In genomic region chr1:192660613-192661012, GRCh38 we compare ENCODE assay signal across 26 cellular contexts. TPM values are rescaled to one million over a fixed set of nuclear protein-coding genes. Genes with fewer than 3 reads are reported as not detected.
DNase-seq lines count a peak whose midpoint lies in the region; ATAC-seq and TF ChIP-seq lines count a peak whose summit lies in the region.
"Had no signal": no experiment of that assay in that cellular context is flagged by ENCODE, and none has a peak within 500 bp of the region (broad histone marks: within the 10 kb centered on the region; RNA-seq: fewer than 3 reads in every experiment).

No MANE protein-coding gene starts in this region.

- no peaks in the 10 kb centered on the region for H3K4me1 Mint-ChIP-seq in activated T-cell treated with anti-CD3 and anti-CD28 coated beads, Interleukin-2, amount 50 U/mL, for 4 hours (ENCODE audit: low read depth)
- peaks cover 15% of the 10 kb centered on the region for H3K4me1 Mint-ChIP-seq in activated T-cell treated with anti-CD3 and anti-CD28 coated beads, Interleukin-2, amount 50 U/mL, for 24 hours (ENCODE audit: low read depth)
- H3K4me1 Mint-ChIP-seq: B cell; CD4-positive, CD25-positive, alpha-beta regulatory T cell; GM23338 had no signal

- peak; percentile 51 to 70 for ATAC-seq in activated T-cell treated with anti-CD3 and anti-CD28 coated beads, Interleukin-2, amount 50 U/mL, for 4 hours
- ATAC-seq: GM23338 had no signal

- no peak overlapping the region for H3K27ac Mint-ChIP-seq in activated T-cell treated with anti-CD3 and anti-CD28 coated beads, Interleukin-2, amount 50 U/mL, for 24 hours
- H3K27ac Mint-ChIP-seq: B cell; CD4-positive, CD25-positive, alpha-beta regulatory T cell; GM23338 had no signal

- H3K4me3 Mint-ChIP-seq in activated T-cell treated with anti-CD3 and anti-CD28 coated beads, Interleukin-2, amount 50 U/mL, for 4 hours: no peak overlapping the region
- no peak overlapping the region for H3K4me3 Mint-ChIP-seq in activated T-cell treated with anti-CD3 and anti-CD28 coated beads, Interleukin-2, amount 50 U/mL, for 24 hours
- H3K4me3 Mint-ChIP-seq: B cell; CD4-positive, CD25-positive, alpha-beta regulatory T cell; GM23338 had no signal

- H3K9me3 Mint-ChIP-seq in activated T-cell treated with anti-CD3 and anti-CD28 coated beads, Interleukin-2, amount 50 U/mL, for 4 hours: no peaks in the 10 kb centered on the region
- H3K9me3 Mint-ChIP-seq in activated T-cell treated with anti-CD3 and anti-CD28 coated beads, Interleukin-2, amount 50 U/mL, for 24 hours: peaks cover 4% of the 10 kb centered on the region
- H3K9me3 Mint-ChIP-seq: GM23338 had no signal

- peaks cover 3% of the 10 kb centered on the region for H3K27me3 Mint-ChIP-seq in activated T-cell treated with anti-CD3 and anti-CD28 coated beads, Interleukin-2, amount 50 U/mL, for 4 hours (ENCODE audit: low read depth)
- peaks cover 17% of the 10 kb centered on the region for H3K27me3 Mint-ChIP-seq in activated T-cell treated with anti-CD3 and anti-CD28 coated beads, Interleukin-2, amount 50 U/mL, for 24 hours
- H3K27me3 Mint-ChIP-seq: B cell; CD4-positive, CD25-positive, alpha-beta regulatory T cell had no signal

- DNase-seq in activated T-cell treated with anti-CD3 and anti-CD28 coated beads, Interleukin-2, amount 50 U/mL, for 4 hours: no peak
- no peak for DNase-seq in activated T-cell treated with anti-CD3 and anti-CD28 coated beads, Interleukin-2, amount 50 U/mL, for 24 hours
- peak; percentile 16 for DNase-seq in AG08395 (ENCODE audit: low spot score)
- peak; percentile 5 for DNase-seq in GM03348 (ENCODE audit: low spot score)
- peak; percentile 4 for DNase-seq in fibroblast of villous mesenchyme (ENCODE audit: low read depth)
- DNase-seq in HUDEP-2 (lab: John Stamatoyannopoulos, UW; ENCODE audit: unreplicated experiment in 76 of 76): no peak
- no peak for DNase-seq in T-helper 2 cell
- no peak for DNase-seq in DMS 273 treated with DMSO at 0.1 percent for 48 hours (lab: John Stamatoyannopoulos, UW)
- DNase-seq: CD4-positive, CD25-positive, alpha-beta regulatory T cell; COR-L47; DMS153; GF-D8; HCEC 1CT; IMR-90; MG63; NCI-H1048; NCI-H1436; NCI-H1930; NCI-H345; NCI-H524 treated with DMSO at 0.1 percent for 48 hours; PC-9; SJCRH30 had no signal

- H3K36me3 Mint-ChIP-seq in activated T-cell treated with anti-CD3 and anti-CD28 coated beads, Interleukin-2, amount 50 U/mL, for 4 hours (ENCODE audit: insufficient read depth): no peaks in the 10 kb centered on the region
- no peaks in the 10 kb centered on the region for H3K36me3 Mint-ChIP-seq in activated T-cell treated with anti-CD3 and anti-CD28 coated beads, Interleukin-2, amount 50 U/mL, for 24 hours (ENCODE audit: low read depth)
- H3K36me3 Mint-ChIP-seq: CD4-positive, CD25-positive, alpha-beta regulatory T cell had no signal

- TF ChIP-seq CTCF in fibroblast of villous mesenchyme (IDR thresholded peaks at IDR 0.05; ENCODE audit: insufficient read depth, low read depth, low read length): no peak

- H3K4me3 ChIP-seq in fibroblast of villous mesenchyme (ENCODE audit: low read depth, low read length): no peak overlapping the region
- H3K4me3 ChIP-seq: GM23338, MG63, PC-9, SJCRH30 had no signal

RNA-seq across cellular contexts. Expression of gene RGS13, which starts 24.7 kb away (rescaled TPM):
- not detected for total RNA-seq in activated T-cell treated with anti-CD3 and anti-CD28 coated beads, Interleukin-2, amount 50 U/mL, for 4 hours
- total RNA-seq in fibroblast of villous mesenchyme: not detected in 2 replicates
- total RNA-seq: Daoy, GM23338, HT1080, IMR-90, PC-9, SJCRH30 had no signal

Comparison
In these comparisons a context has a peak if more than half of its experiments do, and no peak if none do; other contexts are left out.
1. DNase-seq: peak in AG08395 (single experiment), GM03348 (single experiment) and fibroblast of villous mesenchyme (single experiment); none in activated T-cell treated with anti-CD3 and anti-CD28 coated beads, Interleukin-2, amount 50 U/mL, for 4 hours (single experiment), activated T-cell treated with anti-CD3 and anti-CD28 coated beads, Interleukin-2, amount 50 U/mL, for 24 hours (single experiment), HUDEP-2 (0 of 76), T-helper 2 cell (0 of 5) and DMS 273 treated with DMSO at 0.1 percent for 48 hours (single experiment).